In genomic region chr14:53539489-53540126, GRCh38 we compare ENCODE assay signal across 1 cellular context.
TF ChIP-seq lines count a peak whose summit lies in the region.

No MANE protein-coding gene starts in this region.

TF ChIP-seq in HepG2, 621 proteins besides CTCF, POLR2A, EP300 and RAD21 (continued from another document and continues in another):
- TF ChIP-seq KDM2A (CRISPR knock-in tag; IDR thresholded peaks at IDR 0.05; ENCODE audit: borderline replicate concordance, low read depth) (0 out of 2 replicates have a peak, but pooled peaks have one; percentile 34), AHDC1 (CRISPR knock-in tag; IDR thresholded peaks at IDR 0.05; ENCODE audit: borderline replicate concordance) (no peak), CEBPB (IDR thresholded peaks at IDR 0.05; ENCODE audit: borderline replicate concordance, low read depth, low read length) (no peak), ZFP36L1 (CRISPR knock-in tag; IDR thresholded peaks at IDR 0.05) (no peak), MATR3 (CRISPR knock-in tag; IDR thresholded peaks at IDR 0.05) (no peak), ZEB1 (IDR thresholded peaks at IDR 0.05; ENCODE audit: insufficient replicate concordance, low read depth) (no peak), ZNF343 (CRISPR knock-in tag; IDR thresholded peaks at IDR 0.05) (no peak), ZNF674 (CRISPR knock-in tag; IDR thresholded peaks at IDR 0.05; ENCODE audit: low read depth) (no peak), ZNF121 (CRISPR knock-in tag; IDR thresholded peaks at IDR 0.05) (no peak), ELK4 (CRISPR knock-in tag; IDR thresholded peaks at IDR 0.05; ENCODE audit: borderline replicate concordance) (no peak), ZNF512B (CRISPR knock-in tag; IDR thresholded peaks at IDR 0.05; ENCODE audit: borderline replicate concordance) (no peak), SRF (IDR thresholded peaks at IDR 0.05; ENCODE audit: low read depth, low read length) (no peak), ZNF354B (CRISPR knock-in tag; IDR thresholded peaks at IDR 0.05) (no peak), ZNF7 (CRISPR knock-in tag; IDR thresholded peaks at IDR 0.05) (no peak), ZNF839 (CRISPR knock-in tag; IDR thresholded peaks at IDR 0.05; ENCODE audit: borderline replicate concordance) (no peak), ZNF317 (CRISPR knock-in tag; IDR thresholded peaks at IDR 0.05) (no peak), STAG1 (CRISPR knock-in tag; IDR thresholded peaks at IDR 0.05) (peak; percentile 97), ZNF234 (CRISPR knock-in tag; conservative IDR thresholded peaks at IDR 0.05) (no peak), LBX2 (CRISPR knock-in tag; IDR thresholded peaks at IDR 0.05; ENCODE audit: borderline replicate concordance) (no peak), CSRNP1 (CRISPR knock-in tag; IDR thresholded peaks at IDR 0.05) (no peak), ZBTB26 (CRISPR knock-in tag; IDR thresholded peaks at IDR 0.05; ENCODE audit: borderline replicate concordance) (no peak), GMEB2 (CRISPR knock-in tag; IDR thresholded peaks at IDR 0.05; ENCODE audit: low read depth) (no peak), POLR2G (IDR thresholded peaks at IDR 0.05; ENCODE audit: low read depth, low read length) (no peak), PBX3 (CRISPR knock-in tag; IDR thresholded peaks at IDR 0.05; ENCODE audit: borderline replicate concordance) (no peak), ZNF34 (CRISPR knock-in tag; IDR thresholded peaks at IDR 0.05; ENCODE audit: borderline replicate concordance) (no peak), ZNF10 (CRISPR knock-in tag; IDR thresholded peaks at IDR 0.05; ENCODE audit: borderline replicate concordance, low read depth) (no peak), CAMTA2 (CRISPR knock-in tag; IDR thresholded peaks at IDR 0.05; ENCODE audit: borderline replicate concordance) (no peak), GATAD2A (CRISPR knock-in tag; IDR thresholded peaks at IDR 0.05) (peak; percentile 40; the same call in 1 of the 2 replicates), MIXL1 (CRISPR knock-in tag; IDR thresholded peaks at IDR 0.05) (peak; percentile 66; the same call in 1 of the 2 replicates), TOPORS (CRISPR knock-in tag; IDR thresholded peaks at IDR 0.05) (no peak), ZNF691 (CRISPR knock-in tag; IDR thresholded peaks at IDR 0.05; ENCODE audit: borderline replicate concordance, low read depth) (no peak), TRIM24 (CRISPR knock-in tag; IDR thresholded peaks at IDR 0.05) (no peak), FOSL2 (CRISPR knock-in tag; IDR thresholded peaks at IDR 0.05) (0 out of 2 replicates have a peak, but pooled peaks have one; percentile 18), NFYC (CRISPR knock-in tag; IDR thresholded peaks at IDR 0.05) (no peak), TFDP2 (CRISPR knock-in tag; IDR thresholded peaks at IDR 0.05) (no peak), ZNF720 (CRISPR knock-in tag; IDR thresholded peaks at IDR 0.05) (no peak), ZNF570 (CRISPR knock-in tag; IDR thresholded peaks at IDR 0.05; ENCODE audit: borderline replicate concordance) (no peak), ZNF710 (CRISPR knock-in tag; IDR thresholded peaks at IDR 0.05; ENCODE audit: borderline replicate concordance) (peak; percentile 75; the same call in 1 of the 2 replicates), SMC3 (IDR thresholded peaks at IDR 0.05; ENCODE audit: low read length) (peak; percentile 95)
